Comparison of ENCODE assay signal across 25 cellular contexts in the genomic region with DNA sequence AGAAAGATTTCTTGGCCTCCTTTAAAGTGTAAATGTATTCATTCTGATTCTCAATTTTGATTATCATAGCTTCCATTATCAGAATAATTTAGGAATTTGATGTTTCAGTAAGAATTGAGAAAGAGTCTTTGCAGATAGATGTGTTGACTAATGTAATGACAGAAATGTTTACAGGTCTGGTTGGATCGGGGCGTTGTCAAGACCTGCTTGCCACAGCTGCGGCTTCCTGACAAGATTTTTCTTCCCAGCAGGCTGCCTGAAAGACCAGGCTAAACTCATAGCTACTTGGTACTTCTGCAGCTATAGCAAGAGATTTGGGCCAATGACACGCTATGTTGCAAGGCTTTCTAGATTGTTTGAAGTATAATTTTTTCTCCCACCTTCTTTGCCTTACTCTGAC.
DNase-seq lines count a peak whose midpoint lies in the region; ATAC-seq, FAIRE-seq and TF ChIP-seq lines count a peak whose summit lies in the region.
"Had no signal": no experiment of that assay in that cellular context is flagged by ENCODE, and none has a peak within 500 bp of the region (broad histone marks: within the 10 kb centered on the region; RNA-seq: fewer than 3 reads in every experiment).

No MANE protein-coding gene starts in this region.

- TF ChIP-seq RAD21 in HepG2 (CRISPR knock-in tag; IDR thresholded peaks at IDR 0.05): no peak

- in situ Hi-C loops in HepG2 (cut with HindIII; ENCODE audit: extremely low pct_ligation_motif_present, low pct_unique_long_range_greater_than_20kb): no loop called here

- no peak overlapping the region for H2AFZ ChIP-seq in HepG2 (ENCODE audit: low read length)

- H3K4me3 ChIP-seq in HepG2 (replicated peaks in 1 of 3; ENCODE audit: insufficient read depth in 1 of 3, low read depth in 2 of 3, low read length in 3 of 3): no peak overlapping the region
- H3K4me3 ChIP-seq: gastroesophageal sphincter had no signal

- no peaks in the 10 kb centered on the region for H3K27me3 ChIP-seq in HepG2 (ENCODE audit: control insufficient read depth in 1 of 2, insufficient read depth in 2 of 2, low read length in 2 of 2)
- H3K27me3 ChIP-seq: gastroesophageal sphincter had no signal

- peaks cover 8% of the 10 kb centered on the region; the same call in 1 of the 2 replicates for H3K9me3 ChIP-seq in HepG2 (ENCODE audit: low read length)
- H3K9me3 ChIP-seq: gastroesophageal sphincter had no signal

- no peak for TF ChIP-seq EP300 in HepG2 (IDR thresholded peaks at IDR 0.05; ENCODE audit: low read depth in 2 of 2, low read length in 2 of 2)
- TF ChIP-seq EP300 in HepG2 (CRISPR knock-in tag; IDR thresholded peaks at IDR 0.05; ENCODE audit: borderline replicate concordance): no peak

- no peaks in the 10 kb centered on the region for H3K36me3 ChIP-seq in HepG2 (replicated peaks in 1 of 2; ENCODE audit: control insufficient read depth in 1 of 2, insufficient read depth in 2 of 2, low read length in 2 of 2)
- H3K36me3 ChIP-seq: gastroesophageal sphincter had no signal

- CTCF ChIA-PET in HepG2 (lab: Yijun Ruan, JAX; ENCODE audit: low intra/inter-chr PET ratio, low total read pairs): no interaction called here

- intact Hi-C loops in HepG2 (cut with micrococcal nuclease; ENCODE audit: unreplicated experiment): no loop called here

- FAIRE-seq in HepG2 (lab: Jason Lieb, UNC): no peak

- no peaks in the 10 kb centered on the region for H3K79me2 ChIP-seq in HepG2 (ENCODE audit: insufficient read depth, low read length)

- DNase-seq in stimulated activated effector memory CD8-positive, alpha-beta T cell treated with anti-CD3 and anti-CD28 coated beads, Interleukin-12 subunit alpha, Interleukin-12 subunit beta, amount 100 ng/mL, for 72 hours (ENCODE audit: low spot score in 2 of 2): no peak
- DNase-seq in NCI-H1417 (lab: John Stamatoyannopoulos, UW): no peak
- DNase-seq in nephron progenitor cell: no peak
- DNase-seq in HepG2 (ENCODE audit: low spot score): no peak
- DNase-seq: activated CD4-positive, alpha-beta T cell treated with anti-CD3 and anti-CD28 coated beads for 1 hour; activated CD8-positive, alpha-beta T cell treated with anti-CD3 and anti-CD28 coated beads, Interleukin-2, amount 10 ng/mL, durations not matched to agents 7 days and 5 days; activated naive CD4-positive, alpha-beta T cell treated with anti-CD3 and anti-CD28 coated beads, Interleukin-2, amount 50 U/mL, for 16 hours; amniotic stem cell; CD4-positive, alpha-beta memory T cell; left cardiac atrium; MV-4-11; NCI-H446; NCI-H82; Right ventricle myocardium superior had no signal

- H3K4me1 ChIP-seq in HepG2 (ENCODE audit: insufficient read depth, low read length): no peaks in the 10 kb centered on the region
- H3K4me1 ChIP-seq: gastroesophageal sphincter had no signal

- H4K20me1 ChIP-seq in HepG2 (ENCODE audit: insufficient read depth, low read length): no peaks in the 10 kb centered on the region

- H3K9ac ChIP-seq in HepG2 (ENCODE audit: insufficient read depth, low read depth, low read length): no peak overlapping the region

- H3K4me2 ChIP-seq in HepG2 (ENCODE audit: low read depth, low read length): no peak overlapping the region

- H3K4me3 Mint-ChIP-seq in stimulated activated effector memory CD8-positive, alpha-beta T cell treated with anti-CD3 and anti-CD28 coated beads, Interleukin-12 subunit alpha, Interleukin-12 subunit beta, amount 100 ng/mL, for 72 hours: no peak overlapping the region
- H3K4me3 Mint-ChIP-seq in nephron progenitor cell: no peak overlapping the region
- H3K4me3 Mint-ChIP-seq: activated CD8-positive, alpha-beta T cell treated with anti-CD3 and anti-CD28 coated beads, Interleukin-2, amount 10 ng/mL, durations not matched to agents 7 days and 5 days; brain; CD4-positive, alpha-beta memory T cell; IgD-negative memory B cell; nephron; stimulated activated memory B cell treated with anti-CD40 and anti-IgM and Interleukin-4, amounts not matched to agents 10 μg/mL and 1 μg/mL and 100 μg/mL, for 72 hours; type B pancreatic cell had no signal

- no peaks in the 10 kb centered on the region for H3K36me3 Mint-ChIP-seq in stimulated activated effector memory CD8-positive, alpha-beta T cell treated with anti-CD3 and anti-CD28 coated beads, Interleukin-12 subunit alpha, Interleukin-12 subunit beta, amount 100 ng/mL, for 72 hours
- H3K36me3 Mint-ChIP-seq in nephron progenitor cell (ENCODE audit: low read depth): no peaks in the 10 kb centered on the region
- H3K36me3 Mint-ChIP-seq: brain; CD4-positive, alpha-beta memory T cell; IgD-negative memory B cell; stimulated activated memory B cell treated with anti-CD40 and anti-IgM and Interleukin-4, amounts not matched to agents 10 μg/mL and 1 μg/mL and 100 μg/mL, for 72 hours; type B pancreatic cell had no signal

- H3K4me1 Mint-ChIP-seq in stimulated activated effector memory CD8-positive, alpha-beta T cell treated with anti-CD3 and anti-CD28 coated beads, Interleukin-12 subunit alpha, Interleukin-12 subunit beta, amount 100 ng/mL, for 72 hours: no peaks in the 10 kb centered on the region
- H3K4me1 Mint-ChIP-seq in nephron progenitor cell: no peaks in the 10 kb centered on the region
- H3K4me1 Mint-ChIP-seq: CD4-positive, alpha-beta memory T cell; IgD-negative memory B cell; nephron; stimulated activated memory B cell treated with anti-CD40 and anti-IgM and Interleukin-4, amounts not matched to agents 10 μg/mL and 1 μg/mL and 100 μg/mL, for 72 hours had no signal

- H3K27ac ChIP-seq in HepG2 (ENCODE audit: extremely low read length, insufficient read depth, low read length): no peak overlapping the region
- H3K27ac ChIP-seq: gastroesophageal sphincter had no signal

- H3K9me3 Mint-ChIP-seq in stimulated activated effector memory CD8-positive, alpha-beta T cell treated with anti-CD3 and anti-CD28 coated beads, Interleukin-12 subunit alpha, Interleukin-12 subunit beta, amount 100 ng/mL, for 72 hours: peaks cover 4% of the 10 kb centered on the region
- peaks cover 5% of the 10 kb centered on the region for H3K9me3 Mint-ChIP-seq in nephron progenitor cell
- H3K9me3 Mint-ChIP-seq: activated T-helper 2 cell treated with anti-CD3 and anti-CD28 coated beads, Interferon-gamma antibody, Interleukin-2, Interleukin-4, amounts not matched to agents 10 μg/mL and 5 μg/mL and 100 μg/mL, durations not matched to agents 14 hours and 24 hours and 36 hours; nephron; stimulated activated memory B cell treated with anti-CD40 and anti-IgM and Interleukin-4, amounts not matched to agents 10 μg/mL and 1 μg/mL and 100 μg/mL, for 72 hours had no signal

- H3K27ac Mint-ChIP-seq in stimulated activated effector memory CD8-positive, alpha-beta T cell treated with anti-CD3 and anti-CD28 coated beads, Interleukin-12 subunit alpha, Interleukin-12 subunit beta, amount 100 ng/mL, for 72 hours: no peak overlapping the region
- H3K27ac Mint-ChIP-seq in nephron progenitor cell: no peak overlapping the region
- H3K27ac Mint-ChIP-seq: activated CD8-positive, alpha-beta T cell treated with anti-CD3 and anti-CD28 coated beads, Interleukin-2, amount 10 ng/mL, durations not matched to agents 7 days and 5 days; activated T-helper 2 cell treated with anti-CD3 and anti-CD28 coated beads, Interferon-gamma antibody, Interleukin-2, Interleukin-4, amounts not matched to agents 10 μg/mL and 5 μg/mL and 100 μg/mL, durations not matched to agents 14 hours and 24 hours and 36 hours; CD4-positive, alpha-beta memory T cell; IgD-negative memory B cell; nephron; stimulated activated memory B cell treated with anti-CD40 and anti-IgM and Interleukin-4, amounts not matched to agents 10 μg/mL and 1 μg/mL and 100 μg/mL, for 72 hours; type B pancreatic cell had no signal

- H3K27me3 Mint-ChIP-seq in nephron progenitor cell (ENCODE audit: low read depth, poor library complexity): no peaks in the 10 kb centered on the region
- H3K27me3 Mint-ChIP-seq: brain; CD4-positive, alpha-beta memory T cell; stimulated activated memory B cell treated with anti-CD40 and anti-IgM and Interleukin-4, amounts not matched to agents 10 μg/mL and 1 μg/mL and 100 μg/mL, for 72 hours; type B pancreatic cell had no signal

- WGBS in HepG2 (ENCODE audit: low lambda C conversion rate): 5% methylated on average over 4 of the region's 4 CpGs

- TF ChIP-seq CTCF in nephron progenitor cell (IDR thresholded peaks at IDR 0.05) (no peak), HepG2 (CRISPR knock-in tag; IDR thresholded peaks at IDR 0.05) (no peak)

- BruUV-seq in HepG2 (replicated peaks; lab: Mats Ljungman, UMichigan): no TSS peak

- POLR2A ChIA-PET in HepG2 (lab: Yijun Ruan, JAX): no interaction called here

- no peak for TF ChIP-seq POLR2A in HepG2 (IDR thresholded peaks at IDR 0.05; ENCODE audit: insufficient read depth in 1 of 2, low read depth in 2 of 2, low read length in 2 of 2)

- ATAC-seq in GM18907 (IDR thresholded peaks at IDR 0.05; ENCODE audit: unreplicated experiment) (peak; percentile 7), GM21528 (IDR thresholded peaks at IDR 0.05; ENCODE audit: low FRiP score, unreplicated experiment) (peak; percentile 16), HG03378 (IDR thresholded peaks at IDR 0.05; ENCODE audit: unreplicated experiment) (peak; percentile 1), esophagus mucosa (peak; percentile 68), HepG2 (no peak)
- no peak for ATAC-seq in stimulated activated effector memory CD8-positive, alpha-beta T cell treated with anti-CD3 and anti-CD28 coated beads, Interleukin-12 subunit alpha, Interleukin-12 subunit beta, amount 100 ng/mL, for 72 hours
- ATAC-seq: activated CD8-positive, alpha-beta T cell treated with anti-CD3 and anti-CD28 coated beads, Interleukin-2, amount 10 ng/mL, durations not matched to agents 7 days and 5 days; gastroesophageal sphincter; stimulated activated memory B cell treated with anti-CD40 and anti-IgM and Interleukin-4, amounts not matched to agents 10 μg/mL and 1 μg/mL and 100 μg/mL, for 72 hours had no signal

TF ChIP-seq in HepG2, 621 proteins besides CTCF, POLR2A, EP300 and RAD21:
- no peak for TF ChIP-seq ZNF263 (CRISPR knock-in tag; IDR thresholded peaks at IDR 0.05)
- no peak for TF ChIP-seq CHD4 (IDR thresholded peaks at IDR 0.05; ENCODE audit: borderline replicate concordance, low read length)
- TF ChIP-seq ZNF7 (CRISPR knock-in tag; IDR thresholded peaks at IDR 0.05): no peak
- TF ChIP-seq MEF2D (CRISPR knock-in tag; IDR thresholded peaks at IDR 0.05): no peak
- TF ChIP-seq ZNF713 (CRISPR knock-in tag; IDR thresholded peaks at IDR 0.05): no peak
TF ChIP-seq in HepG2: peak in this region for 0.

Comparison
In these comparisons a context has a peak if more than half of its experiments do, and no peak if none do; other contexts are left out.
1. ATAC-seq: peak in GM18907 (single experiment), GM21528 (single experiment), HG03378 (single experiment) and esophagus mucosa (single experiment); none in stimulated activated effector memory CD8-positive, alpha-beta T cell treated with anti-CD3 and anti-CD28 coated beads, Interleukin-12 subunit alpha, Interleukin-12 subunit beta, amount 100 ng/mL, for 72 hours (single experiment) and HepG2 (single experiment).